Comparison of ENCODE assay signal across 9 cellular contexts in genomic region chr9:77981332-77981731, GRCh38. TPM values are rescaled to one million over a fixed set of nuclear protein-coding genes. Genes with fewer than 3 reads are reported as not detected.
DNase-seq lines count a peak whose midpoint lies in the region; ATAC-seq and TF ChIP-seq lines count a peak whose summit lies in the region.
"Had no signal": no experiment of that assay in that cellular context is flagged by ENCODE, and none has a peak within 500 bp of the region (broad histone marks: within the 10 kb centered on the region; RNA-seq: fewer than 3 reads in every experiment).

No MANE protein-coding gene starts in this region.

- ATAC-seq in T-helper 17 cell: no peak
- ATAC-seq in heart left ventricle: peak in 3 of 4 donors; percentile 44 to 78 (median 57)
- no peak for ATAC-seq in stimulated activated naive CD8-positive, alpha-beta T cell treated with anti-CD3 and anti-CD28 coated beads, Interleukin-15, amount 100 ng/mL, for 72 hours

- H3K9me3 ChIP-seq in T-helper 17 cell (ENCODE audit: control insufficient read depth, low read length, poor library complexity, severe bottlenecking) (no peaks in the 10 kb centered on the region), heart left ventricle (no peaks in the 10 kb centered on the region)

- intact Hi-C loops in heart left ventricle (cut with DNase I): loop anchor here in 1 of 10 donors (5.0 kb wide), 1 partner anchor 51 kb away; the partner anchor contains the start of gene GNAQ

- no peak for TF ChIP-seq CTCF in heart left ventricle (IDR thresholded peaks at IDR 0.05)

- H3K27ac ChIP-seq in heart left ventricle: peak overlapping the region in 4 of 12 donors; percentile 10 to 40 (median 20)
- H3K27ac ChIP-seq: parathyroid adenoma had no signal

- H3K9me3 Mint-ChIP-seq in stimulated activated naive CD8-positive, alpha-beta T cell treated with anti-CD3 and anti-CD28 coated beads, Interleukin-15, amount 100 ng/mL, for 72 hours: no peaks in the 10 kb centered on the region

- peaks cover 4% of the 10 kb centered on the region for H3K36me3 Mint-ChIP-seq in T-helper 17 cell (ENCODE audit: low read depth)

- TF ChIP-seq POLR2A in heart left ventricle (IDR thresholded peaks at IDR 0.05): no peak

- peaks cover 54% of the 10 kb centered on the region for H3K4me1 Mint-ChIP-seq in T-helper 17 cell
- H3K4me1 Mint-ChIP-seq in stimulated activated naive CD8-positive, alpha-beta T cell treated with anti-CD3 and anti-CD28 coated beads, Interleukin-15, amount 100 ng/mL, for 72 hours: peaks cover 84% of the 10 kb centered on the region

- H3K4me3 ChIP-seq in heart left ventricle: no peak overlapping the region

- 31 to 45% (median 38%) methylated on average over 2 of the region's 2 CpGs for WGBS in heart left ventricle, 4 donors

- H3K27me3 ChIP-seq in heart left ventricle: no peaks in the 10 kb centered on the region

- peak; percentile 19 for DNase-seq in A172 (ENCODE audit: low spot score)
- DNase-seq in HCEC 1CT: peak; percentile 55
- no peak for DNase-seq in T-helper 17 cell
- DNase-seq in heart left ventricle: peak in 1 of 5 donors; percentile 28
- DNase-seq in stimulated activated naive CD8-positive, alpha-beta T cell treated with anti-CD3 and anti-CD28 coated beads, Interleukin-15, amount 100 ng/mL, for 72 hours: no peak
- no peak for DNase-seq in NCI-H748 treated with DMSO at 0.1 percent for 48 hours (lab: John Stamatoyannopoulos, UW)
- DNase-seq in stimulated activated CD4-positive, alpha-beta T cell treated with anti-CD3 and anti-CD28 coated beads, Interleukin-2, amount 100 ng/mL, for 48 hours: no peak
- no peak for DNase-seq in NCI-H2029 (lab: John Stamatoyannopoulos, UW)

- no peaks in the 10 kb centered on the region for H3K27me3 Mint-ChIP-seq in T-helper 17 cell
- H3K27me3 Mint-ChIP-seq in stimulated activated naive CD8-positive, alpha-beta T cell treated with anti-CD3 and anti-CD28 coated beads, Interleukin-15, amount 100 ng/mL, for 72 hours: no peaks in the 10 kb centered on the region

- H3K27ac Mint-ChIP-seq in T-helper 17 cell: peak overlapping the region; percentile 51
- no peak overlapping the region for H3K27ac Mint-ChIP-seq in stimulated activated naive CD8-positive, alpha-beta T cell treated with anti-CD3 and anti-CD28 coated beads, Interleukin-15, amount 100 ng/mL, for 72 hours

- peaks cover 0 to 62% (median 26%) of the 10 kb centered on the region in 12 donors for H3K4me1 ChIP-seq in heart left ventricle

- H3K36me3 ChIP-seq in heart left ventricle: peaks cover 0 to 5% (median 0%) of the 10 kb centered on the region in 9 donors

- H3K4me3 Mint-ChIP-seq in T-helper 17 cell: peak overlapping the region; percentile 33
- H3K4me3 Mint-ChIP-seq in stimulated activated naive CD8-positive, alpha-beta T cell treated with anti-CD3 and anti-CD28 coated beads, Interleukin-15, amount 100 ng/mL, for 72 hours: peak overlapping the region; percentile 24 to 47

RNA-seq across cellular contexts. Expression of gene GNAQ, which starts 50.3 kb away (rescaled TPM):
- 38.4 and 42.0 TPM in 2 replicates for total RNA-seq in A172 (2014; rRNA removed; shearing (Covaris generic))
- total RNA-seq in T-helper 17 cell (10 to 100 TPM; 57.1 to 68.1 TPM), heart left ventricle (10 to 100 TPM in 7 of 9 donors, 1 to 10 TPM in 2; 8.7 to 34.1 (median 13.3) TPM)
- 1 to 10 TPM; 4.8 to 6.8 TPM for polyA plus RNA-seq in heart left ventricle

Comparison
In these comparisons a context has a peak if more than half of its experiments do, and no peak if none do; other contexts are left out.
1. DNase-seq: peak in A172 (single experiment) and HCEC 1CT (single experiment); none in T-helper 17 cell (0 of 3), stimulated activated naive CD8-positive, alpha-beta T cell treated with anti-CD3 and anti-CD28 coated beads, Interleukin-15, amount 100 ng/mL, for 72 hours (0 of 2), NCI-H748 treated with DMSO at 0.1 percent for 48 hours (single experiment), stimulated activated CD4-positive, alpha-beta T cell treated with anti-CD3 and anti-CD28 coated beads, Interleukin-2, amount 100 ng/mL, for 48 hours (0 of 2) and NCI-H2029 (single experiment).
2. ATAC-seq: peak in heart left ventricle (3 of 4); none in T-helper 17 cell (single experiment) and stimulated activated naive CD8-positive, alpha-beta T cell treated with anti-CD3 and anti-CD28 coated beads, Interleukin-15, amount 100 ng/mL, for 72 hours (single experiment).